Comparison of ENCODE assay signal across 8 cellular contexts in the genomic region with DNA sequence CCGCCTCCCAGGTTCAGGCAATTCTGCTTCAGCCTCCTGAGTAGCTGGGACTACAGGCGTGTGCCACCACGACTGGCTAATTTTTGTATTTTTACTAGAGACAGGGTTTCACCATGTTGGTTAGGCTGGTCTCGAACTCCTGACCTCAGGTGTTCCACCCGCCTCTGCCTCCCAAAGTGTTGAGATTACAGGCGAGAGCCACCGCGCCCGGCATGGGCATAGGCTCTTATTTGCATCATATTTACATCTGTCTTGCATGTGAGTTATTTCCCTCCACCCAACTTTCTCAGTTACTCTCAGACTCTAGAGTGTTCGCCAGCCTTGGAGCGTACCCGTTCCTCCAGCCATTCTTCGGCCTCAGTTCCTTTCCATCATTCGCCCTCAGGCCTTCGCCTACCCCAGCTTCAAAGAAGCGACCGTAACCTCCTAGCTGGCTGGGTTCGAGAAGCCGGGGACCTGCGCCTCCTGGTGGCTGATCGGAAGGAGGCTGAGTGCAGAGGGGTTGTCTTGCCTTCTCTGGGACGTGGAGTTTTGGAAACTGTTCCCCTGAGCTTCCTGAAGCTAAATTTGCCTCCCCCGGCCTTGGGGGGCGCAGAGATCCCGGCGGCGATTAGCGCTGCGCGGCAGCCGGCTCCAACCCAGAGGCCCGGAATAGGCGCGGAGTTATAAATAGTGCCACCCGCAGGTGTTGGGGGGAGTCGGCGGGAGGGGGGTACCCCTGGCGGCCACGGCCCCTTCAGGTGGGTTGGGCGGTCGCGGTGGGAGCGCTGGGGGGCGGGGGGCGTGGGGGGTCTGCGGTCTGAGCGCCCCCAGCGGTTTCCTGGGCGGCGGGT. TPM values are rescaled to one million over a fixed set of nuclear protein-coding genes. Genes with fewer than 3 reads are reported as not detected.
A peak's percentile ranks its signal among the peaks of the same experiment; 100 is the strongest.
DNase-seq lines count a peak whose midpoint lies in the region; ATAC-seq, FAIRE-seq and TF ChIP-seq lines count a peak whose summit lies in the region.

No MANE protein-coding gene starts in this region.

- WGBS in A549 (ENCODE audit: missing lambda C conversion rate), result 28% methylated on average over 30 of the region's 50 CpGs

- H3K4me3 Mint-ChIP-seq in activated CD8-positive, alpha-beta T cell treated with anti-CD3 and anti-CD28 coated beads, Interleukin-2, amount 10 ng/mL, durations not matched to agents 7 days and 5 days, result peak overlapping the region; percentile 86

- no peaks in the 10 kb centered on the region for H3K9me3 ChIP-seq in A549
- H3K9me3 ChIP-seq in effector memory CD4-positive, alpha-beta T cell (ENCODE audit: control insufficient read depth, low read length), result no peaks in the 10 kb centered on the region

- peaks cover 2% of the 10 kb centered on the region for H3K36me3 Mint-ChIP-seq in activated CD8-positive, alpha-beta T cell treated with anti-CD3 and anti-CD28 coated beads, Interleukin-2, amount 10 ng/mL, durations not matched to agents 7 days and 5 days (ENCODE audit: low read depth)

- in situ Hi-C loops in GM13977 (cut with MboI; ENCODE audit: low pct_unique_long_range_greater_than_20kb, low sequenced_read_pairs, unreplicated experiment), result no loop called here

- peak overlapping the region; percentile 80; the same call in 2 of the 3 replicates for H3K4me3 ChIP-seq in A549
- H3K4me3 ChIP-seq in effector memory CD4-positive, alpha-beta T cell (ENCODE audit: insufficient read depth, low read depth, low read length, poor library complexity, severe bottlenecking), result peak overlapping the region; percentile 53

- H3K9me3 Mint-ChIP-seq in activated CD8-positive, alpha-beta T cell treated with anti-CD3 and anti-CD28 coated beads, Interleukin-2, amount 10 ng/mL, durations not matched to agents 7 days and 5 days (ENCODE audit: insufficient read depth), result no peaks in the 10 kb centered on the region

- peak; percentile 79 to 82 for DNase-seq in A549 (ENCODE audit: low read depth in 1 of 2, low spot score in 1 of 2)
- peak; percentile 81 for DNase-seq in GM13977 (ENCODE audit: low spot score)
- peak; percentile 96 for DNase-seq in NCI-H526 treated with DMSO at 0.1 percent for 48 hours (lab: John Stamatoyannopoulos, UW)
- peak; percentile 81 for DNase-seq in activated CD8-positive, alpha-beta T cell treated with anti-CD3 and anti-CD28 coated beads, Interleukin-2, amount 10 ng/mL, durations not matched to agents 7 days and 5 days
- peak; percentile 41 to 47 (median 44) for DNase-seq in effector memory CD4-positive, alpha-beta T cell
- peak; percentile 18 for DNase-seq in midbrain (lab: John Stamatoyannopoulos, UW)
- DNase-seq in stimulated activated naive CD4-positive, alpha-beta T cell (lab: John Stamatoyannopoulos, UW), result peak; percentile 35 to 55 (median 46)

- TF ChIP-seq RAD21 in A549 (conservative IDR thresholded peaks at IDR 0.05 in 1 of 2, IDR thresholded peaks at IDR 0.05 in 1 of 2), result peak; percentile 68 to 76

- no peaks in the 10 kb centered on the region for H3K27me3 ChIP-seq in effector memory CD4-positive, alpha-beta T cell (replicated peaks; ENCODE audit: control insufficient read depth, insufficient read depth, low read length, poor library complexity, severe bottlenecking)

- H3K4me1 ChIP-seq in A549, result peaks cover 32% of the 10 kb centered on the region
- peaks cover 25% of the 10 kb centered on the region for H3K4me1 ChIP-seq in effector memory CD4-positive, alpha-beta T cell (ENCODE audit: control insufficient read depth, insufficient read depth, low read length, poor library complexity, severe bottlenecking)

- no peak for TF ChIP-seq POLR2A in A549 (IDR thresholded peaks at IDR 0.05; ENCODE audit: low read length)

- H3K36me3 ChIP-seq in effector memory CD4-positive, alpha-beta T cell (ENCODE audit: control insufficient read depth, insufficient read depth, low read length), result no peaks in the 10 kb centered on the region

- POLR2A ChIA-PET in A549 (lab: Yijun Ruan, JAX), result interaction anchor here (0.6 to 4.8 kb wide), 5 partner anchors 11 to 29 kb away, joined by 3 to 52 read pairs (median 10); partner anchors contain the start of genes CKS1B, FLAD1 and SHC1
- POLR2A ChIA-PET in activated CD8-positive, alpha-beta T cell treated with anti-CD3 and anti-CD28 coated beads, Interleukin-2, amount 10 ng/mL, durations not matched to agents 7 days and 5 days (lab: Charles Lee), result interaction anchor here (0.5 to 2.1 kb wide), 9 partner anchors 16 to 405 kb away, joined by 3 to 11 read pairs (median 3); partner anchors contain the start of genes ADAM15, FLAD1, PBXIP1 and PYGO2

- ATAC-seq in A549 (peak in 1 of 2 experiments; percentile 6; a peak in 3 of 6 replicates), GM19328 (IDR thresholded peaks at IDR 0.05; ENCODE audit: unreplicated experiment) (no peak)
- peak; percentile 15 for ATAC-seq in activated CD8-positive, alpha-beta T cell treated with anti-CD3 and anti-CD28 coated beads, Interleukin-2, amount 10 ng/mL, durations not matched to agents 7 days and 5 days

- H3K27ac ChIP-seq in A549, result peak overlapping the region; percentile 98 to 100
- H3K27ac ChIP-seq in effector memory CD4-positive, alpha-beta T cell (ENCODE audit: insufficient read depth, low read length, poor library complexity, severe bottlenecking), result peak overlapping the region; percentile 98

- peak; percentile 90 for TF ChIP-seq CTCF in A549 (IDR thresholded peaks at IDR 0.05)
- peak; percentile 82 for TF ChIP-seq CTCF in GM13977 (IDR thresholded peaks at IDR 0.05; ENCODE audit: extremely low read depth, insufficient read depth, missing control alignments)

- CTCF ChIA-PET in A549 (lab: Yijun Ruan, JAX), result interaction anchor here (0.5 to 1.5 kb wide), 5 partner anchors 86 to 518 kb away, joined by 3 to 4 read pairs (median 3); no protein-coding TSS in a partner anchor
- CTCF ChIA-PET in activated CD8-positive, alpha-beta T cell treated with anti-CD3 and anti-CD28 coated beads, Interleukin-2, amount 10 ng/mL, durations not matched to agents 7 days and 5 days (lab: Charles Lee), result interaction anchor here (0.7 to 7.9 kb wide), 25 partner anchors 9 to 518 kb away, joined by 3 to 139 read pairs (median 5); partner anchors contain the start of genes ADAM15, CKS1B, FLAD1 and PBXIP1

- peaks cover 43% of the 10 kb centered on the region for H3K4me1 Mint-ChIP-seq in activated CD8-positive, alpha-beta T cell treated with anti-CD3 and anti-CD28 coated beads, Interleukin-2, amount 10 ng/mL, durations not matched to agents 7 days and 5 days (ENCODE audit: low read depth)

- no peaks in the 10 kb centered on the region for H3K27me3 Mint-ChIP-seq in activated CD8-positive, alpha-beta T cell treated with anti-CD3 and anti-CD28 coated beads, Interleukin-2, amount 10 ng/mL, durations not matched to agents 7 days and 5 days (ENCODE audit: low read depth)

- FAIRE-seq in A549 (lab: Jason Lieb, UNC), result no peak

- H3K4me2 ChIP-seq in A549, result peak overlapping the region; percentile 99

- no peak for TF ChIP-seq EP300 in A549 (IDR thresholded peaks at IDR 0.05)

- H3K27ac Mint-ChIP-seq in activated CD8-positive, alpha-beta T cell treated with anti-CD3 and anti-CD28 coated beads, Interleukin-2, amount 10 ng/mL, durations not matched to agents 7 days and 5 days, result peak overlapping the region; percentile 77

TF ChIP-seq in A549, 52 proteins besides CTCF, POLR2A, EP300 and RAD21 (continues in another document):
- no peak for TF ChIP-seq TFCP2L1 (CRISPR knock-in tag; IDR thresholded peaks at IDR 0.05)
- no peak for TF ChIP-seq RFX5 (IDR thresholded peaks at IDR 0.05)
- no peak for TF ChIP-seq ZSCAN20 (CRISPR knock-in tag; IDR thresholded peaks at IDR 0.05)

RNA-seq across cellular contexts. Expression of gene ZBTB7B, which starts 3.6 kb away (rescaled TPM):
- 20.5 and 20.8 TPM in 2 replicates for polyA plus RNA-seq in A549 (2011; rRNA removed)
- polyA plus RNA-seq in A549 (2012; cell fraction: cytosol; rRNA removed), result 28.8 and 32.2 TPM in 2 replicates
- 60.8 and 82.4 TPM in 2 replicates for polyA plus RNA-seq in A549 (2012; cell fraction: nucleus; rRNA removed)
- polyA plus RNA-seq in A549 (2017; fragmentation: RNase III; extraction: RNeasy Plus Mini Kit Qiagen cat#74134 plus additional on column Dnase treatment), result 24.7 to 30.7 TPM (median 29.0 TPM) in 3 replicates
- polyA minus RNA-seq in A549 (2011; rRNA and poly(A)+ RNA removed), result 25.1 and 30.3 TPM in 2 replicates
- 10 to 100 TPM; 35.5 to 42.5 TPM for total RNA-seq in activated CD8-positive, alpha-beta T cell treated with anti-CD3 and anti-CD28 coated beads, Interleukin-2, amount 10 ng/mL, durations not matched to agents 7 days and 5 days

RNA-seq across cellular contexts. Expression of gene LENEP, which starts 5.6 kb away (rescaled TPM):
- polyA plus RNA-seq in A549 (2011; rRNA removed), result 0.32 TPM in 1 of 2 replicates, not detected in the other
- polyA plus RNA-seq in A549 (2012; cell fraction: cytosol; rRNA removed), result 0.09 TPM in 1 of 2 replicates, not detected in the other
- polyA plus RNA-seq in A549 (2012; cell fraction: nucleus; rRNA removed), result 0.55 and 0.58 TPM in 2 replicates
- not detected in 3 replicates for polyA plus RNA-seq in A549 (2017; fragmentation: RNase III; extraction: RNeasy Plus Mini Kit Qiagen cat#74134 plus additional on column Dnase treatment)
- 1.9 and 5.0 TPM in 2 replicates for polyA minus RNA-seq in A549 (2011; rRNA and poly(A)+ RNA removed)
- total RNA-seq in activated CD8-positive, alpha-beta T cell treated with anti-CD3 and anti-CD28 coated beads, Interleukin-2, amount 10 ng/mL, durations not matched to agents 7 days and 5 days, result 1 to 10 TPM in 1 of 2 experiments, under 1 TPM in 1; 0.91 to 1.1 TPM

RNA-seq across cellular contexts. Expression of gene FLAD1, which starts 15.9 kb away (rescaled TPM):
- polyA plus RNA-seq in A549 (2011; rRNA removed), result 43.5 and 57.1 TPM in 2 replicates
- 75.4 and 84.9 TPM in 2 replicates for polyA plus RNA-seq in A549 (2012; cell fraction: cytosol; rRNA removed)
- polyA plus RNA-seq in A549 (2012; cell fraction: nucleus; rRNA removed), result 122 and 131 TPM in 2 replicates
- 34.1 to 38.2 TPM (median 36.0 TPM) in 3 replicates for polyA plus RNA-seq in A549 (2017; fragmentation: RNase III; extraction: RNeasy Plus Mini Kit Qiagen cat#74134 plus additional on column Dnase treatment)
- polyA minus RNA-seq in A549 (2011; rRNA and poly(A)+ RNA removed), result 96.6 and 131 TPM in 2 replicates
- 10 to 100 TPM; 39.8 to 45.2 TPM for total RNA-seq in activated CD8-positive, alpha-beta T cell treated with anti-CD3 and anti-CD28 coated beads, Interleukin-2, amount 10 ng/mL, durations not matched to agents 7 days and 5 days

RNA-seq across cellular contexts. Expression of gene CKS1B, which starts 24.6 kb away (rescaled TPM):
- polyA plus RNA-seq in A549 (2011; rRNA removed) (725 and 787 TPM in 2 replicates), A549 (2017; fragmentation: RNase III; extraction: RNeasy Plus Mini Kit Qiagen cat#74134 plus additional on column Dnase treatment) (345 to 366 TPM (median 356 TPM) in 3 replicates)
- polyA plus RNA-seq in A549 (2012; cell fraction: cytosol; rRNA removed), result 882 and 1,176 TPM in 2 replicates
- 218 and 329 TPM in 2 replicates for polyA plus RNA-seq in A549 (2012; cell fraction: nucleus; rRNA removed)
- 251 and 266 TPM in 2 replicates for polyA minus RNA-seq in A549 (2011; rRNA and poly(A)+ RNA removed)
- 100 to 1,000 TPM; 151 to 153 TPM for total RNA-seq in activated CD8-positive, alpha-beta T cell treated with anti-CD3 and anti-CD28 coated beads, Interleukin-2, amount 10 ng/mL, durations not matched to agents 7 days and 5 days

RNA-seq across cellular contexts. Expression of gene SHC1, which starts 28.5 kb away (rescaled TPM):
- polyA plus RNA-seq in A549 (2011; rRNA removed) (174 and 203 TPM in 2 replicates), A549 (2017; fragmentation: RNase III; extraction: RNeasy Plus Mini Kit Qiagen cat#74134 plus additional on column Dnase treatment) (117 to 124 TPM (median 118 TPM) in 3 replicates)
- polyA plus RNA-seq in A549 (2012; cell fraction: cytosol; rRNA removed), result 156 and 206 TPM in 2 replicates
- polyA plus RNA-seq in A549 (2012; cell fraction: nucleus; rRNA removed), result 288 and 324 TPM in 2 replicates
- 278 and 293 TPM in 2 replicates for polyA minus RNA-seq in A549 (2011; rRNA and poly(A)+ RNA removed)
- total RNA-seq in activated CD8-positive, alpha-beta T cell treated with anti-CD3 and anti-CD28 coated beads, Interleukin-2, amount 10 ng/mL, durations not matched to agents 7 days and 5 days, result 10 to 100 TPM; 69.6 to 72.4 TPM

Comparison
In these comparisons a context has a peak if more than half of its experiments do, and no peak if none do; other contexts are left out.
1. DNase-seq: peak in every context shown above with its lines; median percentile 96 in NCI-H526 treated with DMSO at 0.1 percent for 48 hours; 81 in GM13977; 81 in activated CD8-positive, alpha-beta T cell treated with anti-CD3 and anti-CD28 coated beads, Interleukin-2, amount 10 ng/mL, durations not matched to agents 7 days and 5 days; 80 in A549; 46 in stimulated activated naive CD4-positive, alpha-beta T cell; 44 in effector memory CD4-positive, alpha-beta T cell; 18 in midbrain.